In the genomic region with DNA sequence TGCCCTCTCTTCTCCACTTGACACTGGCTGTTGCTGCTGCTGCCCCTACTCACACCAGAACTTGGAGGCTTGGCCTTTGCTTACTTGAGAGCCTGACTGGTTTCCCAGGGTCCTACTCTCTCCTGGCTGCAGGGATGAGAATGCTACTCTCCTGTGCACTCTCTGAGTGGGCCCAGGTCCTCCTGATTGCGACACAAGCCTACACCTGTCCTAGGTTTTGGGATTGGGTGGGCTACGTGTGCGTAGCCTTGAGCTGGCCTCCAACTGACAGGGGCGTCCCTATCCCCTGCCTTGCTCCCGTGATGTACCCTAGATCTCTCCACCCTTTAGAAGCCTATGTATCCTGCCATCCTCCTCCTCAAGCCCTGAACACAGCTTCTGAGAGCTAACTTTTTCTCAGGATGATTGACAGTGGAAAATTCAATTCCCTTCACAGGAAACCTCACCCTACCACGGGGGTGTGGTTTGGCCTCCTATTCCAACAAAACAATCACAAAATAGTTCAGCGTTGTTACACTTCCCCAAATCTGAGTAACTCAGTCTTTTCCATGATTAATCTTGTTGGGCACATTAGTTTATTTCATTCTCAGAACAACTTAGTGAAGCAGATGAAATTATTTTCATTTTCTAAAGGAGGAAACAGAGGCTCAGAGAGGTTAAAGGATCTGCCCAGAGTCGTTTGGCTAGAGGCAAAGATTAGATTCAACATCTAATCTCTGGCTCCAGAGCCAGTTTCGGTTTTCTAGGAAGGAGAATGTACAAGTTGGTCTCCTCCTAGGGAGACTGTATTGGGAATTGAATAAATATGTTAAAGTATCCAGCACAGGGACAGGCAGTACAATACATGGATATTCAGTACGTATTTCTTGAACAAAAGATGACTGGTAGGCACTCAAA, we compare ENCODE assay signal across 18 cellular contexts. TPM values are rescaled to one million over a fixed set of nuclear protein-coding genes. Genes with fewer than 3 reads are reported as not detected.
DNase-seq lines count a peak whose midpoint lies in the region; ATAC-seq, FAIRE-seq and TF ChIP-seq lines count a peak whose summit lies in the region.
"Had no signal": no experiment of that assay in that cellular context is flagged by ENCODE, and none has a peak within 500 bp of the region (broad histone marks: within the 10 kb centered on the region; RNA-seq: fewer than 3 reads in every experiment).

No MANE protein-coding gene starts in this region.

- TF ChIP-seq EP300 in HepG2 (IDR thresholded peaks at IDR 0.05; ENCODE audit: low read depth in 2 of 2, low read length in 2 of 2): no peak
- TF ChIP-seq EP300 in HepG2 (CRISPR knock-in tag; IDR thresholded peaks at IDR 0.05; ENCODE audit: borderline replicate concordance): no peak

- no peaks in the 10 kb centered on the region for H3K79me2 ChIP-seq in HepG2 (ENCODE audit: insufficient read depth, low read length)

- H3K4me1 ChIP-seq in HepG2 (ENCODE audit: insufficient read depth, low read length) (no peaks in the 10 kb centered on the region), spleen (peaks cover 0 to 33% (median 8%) of the 10 kb centered on the region in 6 donors)

- DNase-seq in OCI-M1 (lab: John Stamatoyannopoulos, UW) (peak; percentile 49), endothelial cell (ENCODE audit: low spot score) (no peak), HepG2 (ENCODE audit: low spot score) (no peak), spleen (no peak), DMS79 (lab: John Stamatoyannopoulos, UW) (no peak), NCI-H2107 treated with DMSO at 0.1 percent for 48 hours (lab: John Stamatoyannopoulos, UW; ENCODE audit: unreplicated experiment) (no peak)
- DNase-seq in activated naive CD8-positive, alpha-beta T cell treated with anti-CD3 and anti-CD28 coated beads, Interleukin-2, amount 50 U/mL, for 24 hours: no peak
- DNase-seq: activated CD4-positive, alpha-beta T cell treated with anti-CD3 and anti-CD28 coated beads, Interleukin-2, amount 50 U/mL, for 48 hours; activated T-cell treated with anti-CD3 and anti-CD28 coated beads, Interleukin-2, amount 50 U/mL, for 72 hours; amniotic stem cell; C1 segment of cervical spinal cord; KG1; NCI-H1436 treated with DMSO at 0.1 percent for 48 hours; NCI-H524; stimulated activated CD4-positive, alpha-beta T cell treated with anti-CD3 and anti-CD28 coated beads, Interleukin-2, amount 100 ng/mL, for 48 hours; T-helper 17 cell had no signal

- no peak overlapping the region for H2AFZ ChIP-seq in HepG2 (ENCODE audit: low read length)

- no peak overlapping the region for H3K4me3 ChIP-seq in HepG2 (replicated peaks in 1 of 3; ENCODE audit: insufficient read depth in 1 of 3, low read depth in 2 of 3, low read length in 3 of 3)
- peak overlapping the region in 2 of 8 donors; percentile 3 to 17 for H3K4me3 ChIP-seq in spleen
- H3K4me3 ChIP-seq: coronary artery had no signal

- no peaks in the 10 kb centered on the region for H3K9me3 Mint-ChIP-seq in endothelial cell (ENCODE audit: unreplicated experiment)
- H3K9me3 Mint-ChIP-seq in activated naive CD8-positive, alpha-beta T cell treated with anti-CD3 and anti-CD28 coated beads, Interleukin-2, amount 50 U/mL, for 24 hours: no peaks in the 10 kb centered on the region
- H3K9me3 Mint-ChIP-seq: activated T-cell treated with anti-CD3 and anti-CD28 coated beads, Interleukin-2, amount 50 U/mL, for 72 hours had no signal

- no peak for TF ChIP-seq CTCF in endothelial cell (IDR thresholded peaks at IDR 0.05; ENCODE audit: unreplicated experiment)
- no peak for TF ChIP-seq CTCF in HepG2 (CRISPR knock-in tag; IDR thresholded peaks at IDR 0.05)
- TF ChIP-seq CTCF in spleen (IDR thresholded peaks at IDR 0.05 in 8 of 11, conservative IDR thresholded peaks at IDR 0.05 in 3 of 11): no peak

- H3K27me3 Mint-ChIP-seq in endothelial cell (ENCODE audit: unreplicated experiment): peaks cover 3% of the 10 kb centered on the region
- H3K27me3 Mint-ChIP-seq in activated naive CD8-positive, alpha-beta T cell treated with anti-CD3 and anti-CD28 coated beads, Interleukin-2, amount 50 U/mL, for 24 hours: peaks cover 43% of the 10 kb centered on the region

- BruUV-seq in HepG2 (replicated peaks; lab: Mats Ljungman, UMichigan): no TSS peak

- H3K36me3 ChIP-seq in HepG2 (replicated peaks in 1 of 2; ENCODE audit: control insufficient read depth in 1 of 2, insufficient read depth in 2 of 2, low read length in 2 of 2): no peaks in the 10 kb centered on the region
- no peaks in the 10 kb centered on the region for H3K36me3 ChIP-seq in spleen

- peaks cover 18% of the 10 kb centered on the region for H3K4me1 Mint-ChIP-seq in endothelial cell (ENCODE audit: unreplicated experiment)
- H3K4me1 Mint-ChIP-seq in activated naive CD8-positive, alpha-beta T cell treated with anti-CD3 and anti-CD28 coated beads, Interleukin-2, amount 50 U/mL, for 24 hours: no peaks in the 10 kb centered on the region
- H3K4me1 Mint-ChIP-seq: T-helper 17 cell had no signal

- no peak for TF ChIP-seq RAD21 in HepG2 (CRISPR knock-in tag; IDR thresholded peaks at IDR 0.05)

- in situ Hi-C loops in HepG2 (cut with HindIII; ENCODE audit: extremely low pct_ligation_motif_present, low pct_unique_long_range_greater_than_20kb): no loop called here

- H4K20me1 ChIP-seq in HepG2 (ENCODE audit: insufficient read depth, low read length): no peaks in the 10 kb centered on the region

- no peak for FAIRE-seq in HepG2 (lab: Jason Lieb, UNC)

- H3K9me3 ChIP-seq in HepG2 (ENCODE audit: low read length): no peaks in the 10 kb centered on the region
- H3K9me3 ChIP-seq in spleen: no peaks in the 10 kb centered on the region

- no peaks in the 10 kb centered on the region for H3K27me3 ChIP-seq in HepG2 (ENCODE audit: control insufficient read depth in 1 of 2, insufficient read depth in 2 of 2, low read length in 2 of 2)
- peaks cover 0 to 19% (median 0%) of the 10 kb centered on the region in 7 donors for H3K27me3 ChIP-seq in spleen (replicated peaks in 1 of 7)

- TF ChIP-seq POLR2A in HepG2 (IDR thresholded peaks at IDR 0.05; ENCODE audit: insufficient read depth in 1 of 2, low read depth in 2 of 2, low read length in 2 of 2) (no peak), spleen (IDR thresholded peaks at IDR 0.05) (no peak)

- no peak for ATAC-seq in HepG2
- no peak for ATAC-seq in activated naive CD8-positive, alpha-beta T cell treated with anti-CD3 and anti-CD28 coated beads, Interleukin-2, amount 50 U/mL, for 24 hours
- ATAC-seq in HG03354 (IDR thresholded peaks at IDR 0.05; ENCODE audit: poor library complexity, severe bottlenecking, unreplicated experiment): no peak
- ATAC-seq: activated T-cell treated with anti-CD3 and anti-CD28 coated beads, Interleukin-2, amount 50 U/mL, for 72 hours; T-helper 17 cell had no signal

- H3K4me3 Mint-ChIP-seq in endothelial cell (ENCODE audit: unreplicated experiment): no peak overlapping the region
- no peak overlapping the region for H3K4me3 Mint-ChIP-seq in activated naive CD8-positive, alpha-beta T cell treated with anti-CD3 and anti-CD28 coated beads, Interleukin-2, amount 50 U/mL, for 24 hours
- H3K4me3 Mint-ChIP-seq: activated T-cell treated with anti-CD3 and anti-CD28 coated beads, Interleukin-2, amount 50 U/mL, for 72 hours; T-helper 17 cell had no signal

- intact Hi-C loops in HepG2 (cut with micrococcal nuclease; ENCODE audit: unreplicated experiment): no loop called here
- intact Hi-C loops in spleen (cut with DNase I; ENCODE audit: low total_unique reads): no loop called here

- peak overlapping the region; percentile 24 for H3K27ac Mint-ChIP-seq in endothelial cell (ENCODE audit: unreplicated experiment)
- H3K27ac Mint-ChIP-seq in activated naive CD8-positive, alpha-beta T cell treated with anti-CD3 and anti-CD28 coated beads, Interleukin-2, amount 50 U/mL, for 24 hours: no peak overlapping the region
- H3K27ac Mint-ChIP-seq: activated T-cell treated with anti-CD3 and anti-CD28 coated beads, Interleukin-2, amount 50 U/mL, for 72 hours; T-helper 17 cell had no signal

- CTCF ChIA-PET in HepG2 (lab: Yijun Ruan, JAX; ENCODE audit: low intra/inter-chr PET ratio, low total read pairs): no interaction called here

- H3K4me2 ChIP-seq in HepG2 (ENCODE audit: low read depth, low read length): no peak overlapping the region

- no peak overlapping the region for H3K27ac ChIP-seq in HepG2 (ENCODE audit: extremely low read length, insufficient read depth, low read length)
- H3K27ac ChIP-seq in spleen: peak overlapping the region in 7 of 8 donors; percentile 66 to 79 (median 74)

- POLR2A ChIA-PET in HepG2 (lab: Yijun Ruan, JAX): no interaction called here

- H3K36me3 Mint-ChIP-seq in endothelial cell (ENCODE audit: low read depth, unreplicated experiment): no peaks in the 10 kb centered on the region
- H3K36me3 Mint-ChIP-seq in activated naive CD8-positive, alpha-beta T cell treated with anti-CD3 and anti-CD28 coated beads, Interleukin-2, amount 50 U/mL, for 24 hours (ENCODE audit: low read depth): no peaks in the 10 kb centered on the region

- H3K9ac ChIP-seq in HepG2 (ENCODE audit: insufficient read depth, low read depth, low read length): no peak overlapping the region

- WGBS in HepG2 (ENCODE audit: low lambda C conversion rate): 16% methylated on average over 7 of the region's 10 CpGs
- WGBS in spleen, 5 donors: 47 to 55% (median 50%) methylated on average over 10 of the region's 10 CpGs

RNA-seq across cellular contexts. Expression of gene AMOTL1, which starts 17.6 kb away (rescaled TPM):
- total RNA-seq in endothelial cell (ENCODE audit: unreplicated experiment) (35.9 TPM), HepG2 (2016; rRNA removed; fragmentation: Illumina TruSeq; extraction: Trizol) (0.20 and 0.24 TPM in 2 replicates), spleen (10 to 100 TPM; 24.8 to 43.9 (median 32.3) TPM)
- under 0.01 TPM in 2 replicates for total RNA-seq in HepG2 (2016; cell fraction: cytosol; rRNA removed; fragmentation: Illumina TruSeq; extraction: Trizol; ENCODE audit: low read depth)
- total RNA-seq in HepG2 (2016; cell fraction: insoluble cytoplasmic fraction; rRNA removed; fragmentation: Illumina TruSeq; extraction: Trizol): 0.07 and 0.19 TPM in 2 replicates
- total RNA-seq in HepG2 (2016; cell fraction: membrane; rRNA removed; fragmentation: Illumina TruSeq; extraction: Trizol): 0.03 TPM in 2 replicates
- 0.06 and 0.22 TPM in 2 replicates for total RNA-seq in HepG2 (2016; cell fraction: nucleus; rRNA removed; fragmentation: Illumina TruSeq; extraction: Trizol)
- polyA plus RNA-seq in HepG2 (2011; rRNA removed) (0.01 and 0.03 TPM in 2 replicates), spleen (1 to 10 TPM; 1.4 to 4.8 (median 1.6) TPM)
- polyA plus RNA-seq in HepG2 (2011; cell fraction: cytosol; rRNA removed): 0.03 and 0.06 TPM in 2 replicates
- 0.05 TPM in 2 replicates for polyA plus RNA-seq in HepG2 (2011; cell fraction: nucleus; rRNA removed)
- 0.03 TPM in 2 replicates for polyA plus RNA-seq in HepG2 (2012)
- not detected in 2 replicates for polyA plus RNA-seq in HepG2 (2016; cell fraction: cytosol; fragmentation: Illumina TruSeq; extraction: Trizol; ENCODE audit: low read depth)
- polyA plus RNA-seq in HepG2 (2016; cell fraction: insoluble cytoplasmic fraction; fragmentation: Illumina TruSeq; extraction: Trizol; ENCODE audit: low read depth): 0.04 and 0.26 TPM in 2 replicates
- polyA plus RNA-seq in HepG2 (2016; cell fraction: membrane; fragmentation: Illumina TruSeq; extraction: Trizol; ENCODE audit: low read depth): 0.02 TPM in 2 replicates
- 0.05 and 0.31 TPM in 2 replicates for polyA plus RNA-seq in HepG2 (2016; cell fraction: nucleus; fragmentation: Illumina TruSeq; extraction: Trizol; ENCODE audit: insufficient read depth, low read depth)
- polyA minus RNA-seq in HepG2 (2011; rRNA and poly(A)+ RNA removed; ENCODE audit: low replicate concordance): 0.10 and 17.0 TPM in 2 replicates
- polyA minus RNA-seq in HepG2 (2011; cell fraction: cytosol; rRNA and poly(A)+ RNA removed): 0.10 and 0.53 TPM in 2 replicates
- 0.12 and 0.26 TPM in 2 replicates for polyA minus RNA-seq in HepG2 (2011; cell fraction: nucleus; rRNA and poly(A)+ RNA removed)

Comparison
In these comparisons a context has a peak if more than half of its experiments do, and no peak if none do; other contexts are left out.
1. RNA of gene AMOTL1, which starts 17.6 kb away (total RNA-seq): 35.9 TPM in endothelial cell (single experiment) and 24.8 to 43.9 TPM in spleen; under 0.01 to 0.24 TPM in HepG2; every median in the first group is over 10 times any median in the second.